ENCODE assay signal across 11 cellular contexts in the genomic region with DNA sequence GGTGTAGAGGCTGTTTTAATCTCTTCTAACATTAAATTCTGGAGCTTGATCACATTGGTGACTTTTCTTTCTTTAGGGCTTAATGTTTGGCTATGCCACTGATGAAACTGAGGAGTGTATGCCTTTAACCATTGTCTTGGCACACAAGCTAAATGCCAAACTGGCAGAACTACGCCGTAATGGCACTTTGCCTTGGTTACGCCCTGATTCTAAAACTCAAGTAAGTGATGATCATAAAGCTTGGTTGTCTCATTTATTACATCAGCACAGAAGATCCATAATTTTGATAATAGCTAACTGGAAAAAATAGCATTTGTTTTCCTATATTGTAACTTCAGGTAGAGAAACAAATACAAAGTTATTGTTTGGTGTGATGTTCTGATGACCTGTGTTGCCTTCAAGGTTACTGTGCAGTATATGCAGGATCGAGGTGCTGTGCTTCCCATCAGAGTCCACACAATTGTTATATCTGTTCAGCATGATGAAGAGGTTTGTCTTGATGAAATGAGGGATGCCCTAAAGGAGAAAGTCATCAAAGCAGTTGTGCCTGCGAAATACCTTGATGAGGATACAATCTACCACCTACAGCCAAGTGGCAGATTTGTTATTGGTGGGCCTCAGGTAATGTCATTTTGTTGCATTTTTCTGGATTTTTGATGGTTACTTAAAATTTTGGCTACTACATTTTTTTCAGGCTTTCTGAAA. TPM values are rescaled to one million over a fixed set of nuclear protein-coding genes. Genes with fewer than 3 reads are reported as not detected.
DNase-seq lines count a peak whose midpoint lies in the region; ATAC-seq, FAIRE-seq and TF ChIP-seq lines count a peak whose summit lies in the region.
"Had no signal": no experiment of that assay in that cellular context is flagged by ENCODE, and none has a peak within 500 bp of the region (broad histone marks: within the 10 kb centered on the region; RNA-seq: fewer than 3 reads in every experiment).

No MANE protein-coding gene starts in this region.

- no peak for TF ChIP-seq RAD21 in A549 (conservative IDR thresholded peaks at IDR 0.05 in 1 of 2, IDR thresholded peaks at IDR 0.05 in 1 of 2)

- peak overlapping the region; percentile 92 for H3K4me2 ChIP-seq in A549

- peak overlapping the region; percentile 98 to 100; a peak in 4 of 6 replicates for H3K27ac ChIP-seq in A549
- H3K27ac ChIP-seq in HUES48 (ENCODE audit: low read depth, low read length) = peak overlapping the region; percentile 3
- no peak overlapping the region for H3K27ac ChIP-seq in mesodermal cell (ENCODE audit: low read depth, low read length, severe bottlenecking)

- CTCF ChIA-PET in A549 (lab: Yijun Ruan, JAX) = interaction anchor here (1.4 to 35.5 kb wide), 5 partner anchors 11 to 151 kb away, joined by 3 to 1185 read pairs (median 145); partner anchors contain the start of genes CAPG and SH2D6

- TF ChIP-seq CTCF in A549 (IDR thresholded peaks at IDR 0.05) (no peak), brain (conservative IDR thresholded peaks at IDR 0.05) (no peak)

- no peaks in the 10 kb centered on the region for H3K9me3 ChIP-seq in A549
- H3K9me3 ChIP-seq in HUES48 (ENCODE audit: control insufficient read depth, insufficient read depth, low read length) = no peaks in the 10 kb centered on the region
- no peaks in the 10 kb centered on the region for H3K9me3 ChIP-seq in mesodermal cell (ENCODE audit: control insufficient read depth, low read length)
- H3K9me3 ChIP-seq: HAP-1 had no signal

- FAIRE-seq in A549 (lab: Jason Lieb, UNC) = no peak
- FAIRE-seq: G401.6 had no signal

- peaks cover 58% of the 10 kb centered on the region for H3K4me1 Mint-ChIP-seq in brain

- H3K9ac ChIP-seq in HUES48 (ENCODE audit: low read depth, low read length) = peak overlapping the region; percentile 98; the same call in 1 of the 2 replicates

- H3K4me1 ChIP-seq in A549 (peaks cover 63% of the 10 kb centered on the region), HUES48 (ENCODE audit: control insufficient read depth, insufficient read depth, low read length) (peaks cover 20% of the 10 kb centered on the region), mesodermal cell (ENCODE audit: control insufficient read depth, insufficient read depth, low read length, poor library complexity, severe bottlenecking) (peaks cover 12% of the 10 kb centered on the region)

- H3K27me3 Mint-ChIP-seq in brain = peaks cover 16% of the 10 kb centered on the region

- peaks cover 0 to 2% (median 0%) of the 10 kb centered on the region in 5 experiments for H3K9me3 Mint-ChIP-seq in brain

- H3K27me3 ChIP-seq in HUES48 (ENCODE audit: control insufficient read depth, insufficient read depth, low read length) = no peaks in the 10 kb centered on the region

- no peak for ATAC-seq in A549
- ATAC-seq in HG03571 (IDR thresholded peaks at IDR 0.05; ENCODE audit: unreplicated experiment) = no peak

- TF ChIP-seq EP300 in A549 (IDR thresholded peaks at IDR 0.05) = no peak

- peaks cover 63% of the 10 kb centered on the region for H3K36me3 Mint-ChIP-seq in brain

- no peak for TF ChIP-seq POLR2A in A549 (IDR thresholded peaks at IDR 0.05; ENCODE audit: low read length)

- POLR2A ChIA-PET in A549 (lab: Yijun Ruan, JAX) = interaction anchor here (3.6 to 8.8 kb wide), 3 partner anchors 9 to 120 kb away, joined by 109 to 261 read pairs (median 153); partner anchors contain the start of gene SH2D6

- H3K4me3 ChIP-seq in A549 (peak overlapping the region; percentile 98), HUES48 (ENCODE audit: low read depth, low read length) (peak overlapping the region; percentile 96), mesodermal cell (ENCODE audit: extremely low read depth, insufficient read depth, low read length, poor library complexity, severe bottlenecking) (peak overlapping the region; percentile 86)

- WGBS in A549 (ENCODE audit: missing lambda C conversion rate) = 28% methylated on average over 5 of the region's 5 CpGs
- 100% methylated on average over 3 of the region's 5 CpGs; no CpG with 5 or more reads in 1 of the 2 experiments for WGBS in mesodermal cell (ENCODE audit: insufficient coverage in 2 of 2), 2 experiments

- peak overlapping the region in 4 of 5 experiments; percentile 70 to 100 (median 88) for H3K27ac Mint-ChIP-seq in brain

- H3K36me3 ChIP-seq in HUES48 (ENCODE audit: control insufficient read depth, insufficient read depth, low read length) = peaks cover 57% of the 10 kb centered on the region
- peaks cover 70% of the 10 kb centered on the region for H3K36me3 ChIP-seq in mesodermal cell (ENCODE audit: control insufficient read depth, insufficient read depth, low read length)

- peak overlapping the region; percentile 96 to 99 (median 98) for H3K4me3 Mint-ChIP-seq in brain

- DNase-seq in A549 (ENCODE audit: low read depth in 1 of 2, low spot score in 1 of 2) (no peak), GM19240 (ENCODE audit: insufficient read length, low spot score) (no peak), NCI-H146 treated with DMSO at 0.1 percent for 48 hours (lab: John Stamatoyannopoulos, UW; ENCODE audit: unreplicated experiment) (no peak), DMS79 (lab: John Stamatoyannopoulos, UW) (no peak)
- DNase-seq: NCI-H2029 had no signal

TF ChIP-seq in A549, 52 proteins besides CTCF, POLR2A, EP300 and RAD21 (continues in another document):
- TF ChIP-seq ESRRA (IDR thresholded peaks at IDR 0.05; ENCODE audit: borderline replicate concordance, low read length) (no peak), NR3C1 (IDR thresholded peaks at IDR 0.05) (no peak), JUN (IDR thresholded peaks at IDR 0.05) (peak in 1 of 2 experiments; percentile 76; a peak in 2 of 5 replicates), NPAS2 (CRISPR knock-in tag; IDR thresholded peaks at IDR 0.05; ENCODE audit: borderline replicate concordance) (no peak), ZNF302 (CRISPR knock-in tag; IDR thresholded peaks at IDR 0.05) (no peak), ZSCAN20 (CRISPR knock-in tag; IDR thresholded peaks at IDR 0.05) (no peak), NFE2L2 (conservative IDR thresholded peaks at IDR 0.05; ENCODE audit: low read length) (no peak), SMC3 (IDR thresholded peaks at IDR 0.05) (no peak)
- TF ChIP-seq, protein P1, sequence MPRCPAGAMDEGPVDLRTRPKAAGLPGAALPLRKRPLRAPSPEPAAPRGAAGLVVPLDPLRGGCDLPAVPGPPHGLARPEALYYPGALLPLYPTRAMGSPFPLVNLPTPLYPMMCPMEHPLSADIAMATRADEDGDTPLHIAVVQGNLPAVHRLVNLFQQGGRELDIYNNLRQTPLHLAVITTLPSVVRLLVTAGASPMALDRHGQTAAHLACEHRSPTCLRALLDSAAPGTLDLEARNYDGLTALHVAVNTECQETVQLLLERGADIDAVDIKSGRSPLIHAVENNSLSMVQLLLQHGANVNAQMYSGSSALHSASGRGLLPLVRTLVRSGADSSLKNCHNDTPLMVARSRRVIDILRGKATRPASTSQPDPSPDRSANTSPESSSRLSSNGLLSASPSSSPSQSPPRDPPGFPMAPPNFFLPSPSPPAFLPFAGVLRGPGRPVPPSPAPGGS (IDR thresholded peaks at IDR 0.05) = 0 out of 3 replicates have a peak, but pooled peaks have one; percentile 23

RNA-seq across cellular contexts. Expression of gene MAT2A, which starts 2.9 kb away (rescaled TPM):
- 1,024 and 1,329 TPM in 2 replicates for polyA plus RNA-seq in A549 (2011; rRNA removed)
- 197 and 230 TPM in 2 replicates for polyA plus RNA-seq in A549 (2012; cell fraction: cytosol; rRNA removed)
- polyA plus RNA-seq in A549 (2012; cell fraction: nucleus; rRNA removed) = 533 and 600 TPM in 2 replicates
- polyA plus RNA-seq in A549 (2017; fragmentation: RNase III; extraction: RNeasy Plus Mini Kit Qiagen cat#74134 plus additional on column Dnase treatment) = 370 to 430 TPM (median 400 TPM) in 3 replicates
- 421 and 591 TPM in 2 replicates for polyA minus RNA-seq in A549 (2011; rRNA and poly(A)+ RNA removed)
- 51.8 TPM for polyA plus RNA-seq in brain (ENCODE audit: insufficient read depth, low read depth, low replicate concordance)
- 94.6 TPM for polyA plus RNA-seq in mesodermal cell (2013, experiment 1 of 2)
- polyA plus RNA-seq in mesodermal cell (2013, experiment 2 of 2) = 94.5 TPM

RNA-seq across cellular contexts. Expression of gene GGCX, which starts 19.4 kb away (rescaled TPM):
- polyA plus RNA-seq in A549 (2011; rRNA removed) = 39.0 and 49.6 TPM in 2 replicates
- 49.1 and 53.4 TPM in 2 replicates for polyA plus RNA-seq in A549 (2012; cell fraction: cytosol; rRNA removed)
- polyA plus RNA-seq in A549 (2012; cell fraction: nucleus; rRNA removed) = 69.5 and 77.4 TPM in 2 replicates
- polyA plus RNA-seq in A549 (2017; fragmentation: RNase III; extraction: RNeasy Plus Mini Kit Qiagen cat#74134 plus additional on column Dnase treatment) = 48.7 to 58.5 TPM (median 55.1 TPM) in 3 replicates
- polyA minus RNA-seq in A549 (2011; rRNA and poly(A)+ RNA removed) = 99.1 and 106 TPM in 2 replicates
- 33.4 TPM for polyA plus RNA-seq in brain (ENCODE audit: insufficient read depth, low read depth, low replicate concordance)
- polyA plus RNA-seq in mesodermal cell (2013, experiment 1 of 2) = 51.1 TPM
- polyA plus RNA-seq in mesodermal cell (2013, experiment 2 of 2) = 39.2 TPM

RNA-seq across cellular contexts. Expression of gene VAMP8, which starts 35.5 kb away (rescaled TPM):
- polyA plus RNA-seq in A549 (2011; rRNA removed) = 38.3 and 41.1 TPM in 2 replicates
- polyA plus RNA-seq in A549 (2012; cell fraction: cytosol; rRNA removed) = 21.5 and 24.5 TPM in 2 replicates
- polyA plus RNA-seq in A549 (2012; cell fraction: nucleus; rRNA removed) = 5.7 and 12.5 TPM in 2 replicates
- 17.7 to 22.4 TPM (median 18.5 TPM) in 3 replicates for polyA plus RNA-seq in A549 (2017; fragmentation: RNase III; extraction: RNeasy Plus Mini Kit Qiagen cat#74134 plus additional on column Dnase treatment)
- 8.3 and 8.7 TPM in 2 replicates for polyA minus RNA-seq in A549 (2011; rRNA and poly(A)+ RNA removed)
- 14.1 TPM for polyA plus RNA-seq in brain (ENCODE audit: insufficient read depth, low read depth, low replicate concordance)
- polyA plus RNA-seq in mesodermal cell (2013, experiment 1 of 2) = 30.9 TPM
- 23.9 TPM for polyA plus RNA-seq in mesodermal cell (2013, experiment 2 of 2)

RNA-seq across cellular contexts. Expression of gene VAMP5, which starts 42.3 kb away (rescaled TPM):
- 0.16 and 0.67 TPM in 2 replicates for polyA plus RNA-seq in A549 (2011; rRNA removed)
- polyA plus RNA-seq in A549 (2012; cell fraction: cytosol; rRNA removed) = 0.10 and 0.25 TPM in 2 replicates
- polyA plus RNA-seq in A549 (2012; cell fraction: nucleus; rRNA removed) = 0.29 and 0.95 TPM in 2 replicates
- polyA plus RNA-seq in A549 (2017; fragmentation: RNase III; extraction: RNeasy Plus Mini Kit Qiagen cat#74134 plus additional on column Dnase treatment) = not detected in 3 replicates
- polyA minus RNA-seq in A549 (2011; rRNA and poly(A)+ RNA removed) = 0.58 TPM in 1 of 2 replicates, not detected in the other
- polyA plus RNA-seq in brain (ENCODE audit: insufficient read depth, low read depth, low replicate concordance) = 37.0 TPM
- polyA plus RNA-seq in mesodermal cell (2013, experiment 1 of 2) = 34.5 TPM
- 25.4 TPM for polyA plus RNA-seq in mesodermal cell (2013, experiment 2 of 2)

RNA-seq across cellular contexts. Expression of gene RNF181, which starts 53.6 kb away (rescaled TPM):
- polyA plus RNA-seq in A549 (2011; rRNA removed) (287 and 366 TPM in 2 replicates), A549 (2017; fragmentation: RNase III; extraction: RNeasy Plus Mini Kit Qiagen cat#74134 plus additional on column Dnase treatment) (182 to 199 TPM (median 189 TPM) in 3 replicates), brain (ENCODE audit: insufficient read depth, low read depth, low replicate concordance) (145 TPM)
- polyA plus RNA-seq in A549 (2012; cell fraction: cytosol; rRNA removed) = 318 and 381 TPM in 2 replicates
- polyA plus RNA-seq in A549 (2012; cell fraction: nucleus; rRNA removed) = 260 and 338 TPM in 2 replicates
- polyA minus RNA-seq in A549 (2011; rRNA and poly(A)+ RNA removed) = 111 and 217 TPM in 2 replicates
- polyA plus RNA-seq in mesodermal cell (2013, experiment 1 of 2) = 178 TPM
- polyA plus RNA-seq in mesodermal cell (2013, experiment 2 of 2) = 144 TPM
